24 cellular contexts compared by ENCODE assay signal in genomic region chr3:149965278-149965677, GRCh38. TPM values are rescaled to one million over a fixed set of nuclear protein-coding genes. Genes with fewer than 3 reads are reported as not detected.
DNase-seq lines count a peak whose midpoint lies in the region; ATAC-seq, FAIRE-seq and TF ChIP-seq lines count a peak whose summit lies in the region.
"Had no signal": no experiment of that assay in that cellular context is flagged by ENCODE, and none has a peak within 500 bp of the region (broad histone marks: within the 10 kb centered on the region; RNA-seq: fewer than 3 reads in every experiment).

No MANE protein-coding gene starts in this region.

- H3K27me3 Mint-ChIP-seq in HFFc6 (ENCODE audit: insufficient read depth), result peaks cover 3% of the 10 kb centered on the region; the same call in 1 of the 2 replicates

- H3K4me3 ChIP-seq in adipocyte (ENCODE audit: low read length) (no peak overlapping the region), mesenchymal stem cell (ENCODE audit: insufficient read depth in 1 of 2, low read depth in 1 of 2, low read length in 2 of 2) (no peak overlapping the region), skeletal muscle satellite cell (ENCODE audit: low read length) (no peak overlapping the region), ovary (no peak overlapping the region), pancreas (no peak overlapping the region)
- H3K4me3 ChIP-seq: coronary artery had no signal

- H2BK15ac ChIP-seq in mesenchymal stem cell (ENCODE audit: low read depth, poor library complexity, severe bottlenecking), result no peak overlapping the region

- no peak overlapping the region for H3K23ac ChIP-seq in mesenchymal stem cell (ENCODE audit: low read length in 2 of 2)

- intact Hi-C loops in ovary (cut with DNase I), result loop anchor here (5.0 to 10.0 kb wide), 3 partner anchors 217 to 257 kb away; no protein-coding TSS in a partner anchor
- intact Hi-C loops in pancreas (cut with DNase I), result loop anchor here (10.0 kb wide), 1 partner anchor 220 kb away; no protein-coding TSS in a partner anchor

- H3K27me3 ChIP-seq in adipocyte (replicated peaks; ENCODE audit: control insufficient read depth, insufficient read depth, low read length), result no peaks in the 10 kb centered on the region
- H3K27me3 ChIP-seq in mesenchymal stem cell (ENCODE audit: control insufficient read depth in 1 of 2, insufficient read depth in 1 of 2, low read length in 2 of 2), result no peaks in the 10 kb centered on the region
- no peaks in the 10 kb centered on the region for H3K27me3 ChIP-seq in skeletal muscle satellite cell (ENCODE audit: control insufficient read depth, insufficient read depth, low read length)
- H3K27me3 ChIP-seq in ovary, result no peaks in the 10 kb centered on the region
- H3K27me3 ChIP-seq in pancreas, result no peaks in the 10 kb centered on the region

- H3K4me2 ChIP-seq in mesenchymal stem cell (ENCODE audit: low read length, poor library complexity, severe bottlenecking), result no peak overlapping the region
- H3K4me2 ChIP-seq in skeletal muscle satellite cell (ENCODE audit: low read length), result peak overlapping the region; percentile 7
- H3K4me2 ChIP-seq: KMS-11 had no signal

- H2AFZ ChIP-seq in mesenchymal stem cell (ENCODE audit: low read depth, low read length), result no peak overlapping the region

- no peak overlapping the region for H4K8ac ChIP-seq in mesenchymal stem cell (ENCODE audit: low read length)

- peaks cover 48% of the 10 kb centered on the region for H3K4me1 ChIP-seq in adipocyte (ENCODE audit: control insufficient read depth, insufficient read depth, low read length)
- no peaks in the 10 kb centered on the region for H3K4me1 ChIP-seq in mesenchymal stem cell (ENCODE audit: control insufficient read depth, insufficient read depth, low read depth, low read length)
- H3K4me1 ChIP-seq in skeletal muscle satellite cell (ENCODE audit: control insufficient read depth, insufficient read depth, low read length), result peaks cover 32% of the 10 kb centered on the region
- peaks cover 5% of the 10 kb centered on the region for H3K4me1 ChIP-seq in ovary (ENCODE audit: insufficient read depth)
- peaks cover 0 to 8% (median 4%) of the 10 kb centered on the region in 3 donors for H3K4me1 ChIP-seq in pancreas

- peaks cover 3% of the 10 kb centered on the region for H3K79me1 ChIP-seq in mesenchymal stem cell (replicated peaks; ENCODE audit: low read length, poor library complexity, severe bottlenecking)

- no peak overlapping the region for H2BK5ac ChIP-seq in mesenchymal stem cell (ENCODE audit: low read depth, low read length, poor library complexity, severe bottlenecking)

- H3K9me3 Mint-ChIP-seq in HFFc6, result no peaks in the 10 kb centered on the region
- H3K9me3 Mint-ChIP-seq: activated naive CD8-positive, alpha-beta T cell treated with anti-CD3 and anti-CD28 coated beads, Interleukin-2, amount 50 U/mL, for 24 hours; CD8-positive, alpha-beta memory T cell; endodermal cell; natural killer cell treated with Interleukin-12 subunit alpha and Interleukin-12 subunit beta and Interleukin-15 and Interleukin-18, amount 100 ng/mL, for 72 hours had no signal

- TF ChIP-seq POLR2A in ovary (IDR thresholded peaks at IDR 0.05), result no peak

- H3K36me3 ChIP-seq in adipocyte (ENCODE audit: control insufficient read depth, insufficient read depth, low read length, severe bottlenecking), result peaks cover 12% of the 10 kb centered on the region
- H3K36me3 ChIP-seq in mesenchymal stem cell (ENCODE audit: control insufficient read depth in 1 of 2, insufficient read depth in 2 of 2, low read depth in 1 of 2, low read length in 2 of 2), result peaks cover 0 to 47% of the 10 kb centered on the region in 2 experiments
- peaks cover 35% of the 10 kb centered on the region for H3K36me3 ChIP-seq in skeletal muscle satellite cell (ENCODE audit: insufficient read depth, low read length)
- H3K36me3 ChIP-seq in ovary, result no peaks in the 10 kb centered on the region
- no peaks in the 10 kb centered on the region for H3K36me3 ChIP-seq in pancreas

- H3K18ac ChIP-seq in mesenchymal stem cell (ENCODE audit: low read depth in 1 of 2, low read length in 2 of 2), result no peak overlapping the region

- H3K27ac Mint-ChIP-seq in HFFc6, result peak overlapping the region; percentile 62
- H3K27ac Mint-ChIP-seq: activated naive CD8-positive, alpha-beta T cell treated with anti-CD3 and anti-CD28 coated beads, Interleukin-2, amount 50 U/mL, for 24 hours; CD8-positive, alpha-beta memory T cell; endodermal cell; natural killer cell treated with Interleukin-12 subunit alpha and Interleukin-12 subunit beta and Interleukin-15 and Interleukin-18, amount 100 ng/mL, for 72 hours; T-helper 17 cell had no signal

- H3K14ac ChIP-seq in mesenchymal stem cell (ENCODE audit: low read length in 2 of 2), result no peak overlapping the region

- no peak overlapping the region for H3K4ac ChIP-seq in mesenchymal stem cell (ENCODE audit: low read depth in 1 of 2, low read length in 2 of 2)

- H2BK120ac ChIP-seq in mesenchymal stem cell (ENCODE audit: low read depth, low read length), result no peak overlapping the region

- peak overlapping the region; percentile 41; the same call in 1 of the 2 replicates for H3K4me3 Mint-ChIP-seq in HFFc6
- H3K4me3 Mint-ChIP-seq: activated naive CD8-positive, alpha-beta T cell treated with anti-CD3 and anti-CD28 coated beads, Interleukin-2, amount 50 U/mL, for 24 hours; CD8-positive, alpha-beta memory T cell; endodermal cell; natural killer cell treated with Interleukin-12 subunit alpha and Interleukin-12 subunit beta and Interleukin-15 and Interleukin-18, amount 100 ng/mL, for 72 hours; T-helper 17 cell had no signal

- peaks cover 65% of the 10 kb centered on the region for H3K4me1 Mint-ChIP-seq in HFFc6 (ENCODE audit: low read depth)

- H3K27ac ChIP-seq in mesenchymal stem cell (ENCODE audit: low read length, poor library complexity, severe bottlenecking), result no peak overlapping the region
- no peak overlapping the region for H3K27ac ChIP-seq in ovary
- no peak overlapping the region for H3K27ac ChIP-seq in pancreas
- H3K27ac ChIP-seq: coronary artery, KMS-11 had no signal

- H2AK5ac ChIP-seq in mesenchymal stem cell (ENCODE audit: low read length, severe bottlenecking), result no peak overlapping the region

- no peak for ATAC-seq in activated CD4-positive, CD25-positive, alpha-beta regulatory T cell treated with anti-CD3 and anti-CD28 coated beads, Interleukin-2, amount 50 U/mL, for 24 hours
- ATAC-seq in GM21576 (IDR thresholded peaks at IDR 0.05; ENCODE audit: unreplicated experiment) (no peak), pancreas (no peak)
- ATAC-seq: activated naive CD8-positive, alpha-beta T cell treated with anti-CD3 and anti-CD28 coated beads, Interleukin-2, amount 50 U/mL, for 24 hours; natural killer cell treated with Interleukin-12 subunit alpha and Interleukin-12 subunit beta and Interleukin-15 and Interleukin-18, amount 100 ng/mL, for 72 hours; stimulated activated naive CD8-positive, alpha-beta T cell treated with anti-CD3 and anti-CD28 coated beads, Interleukin-15, Interleukin-2, amounts not matched to agents 100 U/mL and 50 U/mL, for 24 hours; T-helper 17 cell had no signal

- no peak for TF ChIP-seq CTCF in HFFc6 (IDR thresholded peaks at IDR 0.05)
- no peak for TF ChIP-seq CTCF in ovary (IDR thresholded peaks at IDR 0.05)
- no peak for TF ChIP-seq CTCF in pancreas (IDR thresholded peaks at IDR 0.05)

- H3K9me3 ChIP-seq in adipocyte (ENCODE audit: control insufficient read depth, low read length) (no peaks in the 10 kb centered on the region), mesenchymal stem cell (ENCODE audit: control insufficient read depth, low read length) (no peaks in the 10 kb centered on the region), skeletal muscle satellite cell (replicated peaks; ENCODE audit: low read length) (no peaks in the 10 kb centered on the region), ovary (no peaks in the 10 kb centered on the region), pancreas (no peaks in the 10 kb centered on the region)

- FAIRE-seq in pancreas (lab: Jason Lieb, UNC), result no peak
- FAIRE-seq: RCC 7860 had no signal

- no peak overlapping the region for H2BK12ac ChIP-seq in mesenchymal stem cell (ENCODE audit: low read length in 2 of 2)

- DNase-seq in HFFc6 (no peak), adipocyte (ENCODE audit: low read depth) (peak; percentile 69), mesenchymal stem cell (peak; percentile 38), ovary (no peak), pancreas (no peak)
- DNase-seq: activated CD4-positive, alpha-beta T cell treated with anti-CD3 and anti-CD28 coated beads, Interleukin-2, amount 50 U/mL, for 4 hours; activated effector memory CD4-positive, alpha-beta T cell treated with Interleukin-2 at 50 U/mL for 16 hours; activated naive CD8-positive, alpha-beta T cell treated with anti-CD3 and anti-CD28 coated beads, Interleukin-2, amount 50 U/mL, for 24 hours; CD8-positive, alpha-beta memory T cell; DMS53; endodermal cell; MV-4-11; NCI-H187 treated with DMSO at 0.1 percent for 48 hours; NCI-H345; stimulated activated CD4-positive, alpha-beta T cell treated with anti-CD3 and anti-CD28 coated beads, Interleukin-4, amount 100 ng/mL, for 1 hour; stimulated activated naive CD8-positive, alpha-beta T cell treated with anti-CD3 and anti-CD28 coated beads, Interleukin-15, Interleukin-2, amounts not matched to agents 100 U/mL and 50 U/mL, for 24 hours; T-helper 17 cell had no signal

- H3K9ac ChIP-seq in adipocyte (ENCODE audit: low read length) (no peak overlapping the region), mesenchymal stem cell (ENCODE audit: low read length) (peak overlapping the region; percentile 42), skeletal muscle satellite cell (ENCODE audit: low read depth, low read length) (no peak overlapping the region)
- H3K9ac ChIP-seq: KMS-11 had no signal

- H3K36me3 Mint-ChIP-seq in HFFc6 (ENCODE audit: low read depth), result peaks cover 59% of the 10 kb centered on the region

- TF ChIP-seq EP300 in ovary (IDR thresholded peaks at IDR 0.05), result no peak

- H4K91ac ChIP-seq in mesenchymal stem cell (ENCODE audit: low read length), result no peak overlapping the region

RNA-seq across cellular contexts. Expression of gene PFN2, which starts 5.4 kb away (rescaled TPM):
- total RNA-seq in HFFc6 (2021; fragmentation: NEBNext Ultra II Directional; extraction: Animal tissue kit (Norgen Biotek cat#: 25700)), result 100 to 1,000 TPM; 369 to 470 (median 454) TPM
- polyA plus RNA-seq in mesenchymal stem cell (2013, experiment 1 of 2), result 155 TPM
- polyA plus RNA-seq in mesenchymal stem cell (2013, experiment 2 of 2), result 176 TPM
- 198 and 201 TPM in 2 replicates for total RNA-seq in skeletal muscle satellite cell (2012; rRNA removed)
- total RNA-seq in ovary (100 to 1,000 TPM in 1 of 7 donors, 10 to 100 TPM in 6; 48.3 to 113 (median 88.9) TPM), pancreas (10 to 100 TPM; 31.8 to 39.9 (median 33.5) TPM)
- polyA plus RNA-seq in ovary (100 to 1,000 TPM in 1 of 2 donors, 10 to 100 TPM in 1; 83.2 to 175 TPM), pancreas (100 to 1,000 TPM in 1 of 2 donors, 10 to 100 TPM in 1; 32.2 to 109 TPM)

Comparison
In these comparisons a context has a peak if more than half of its experiments do, and no peak if none do; other contexts are left out.
1. DNase-seq: peak in adipocyte (single experiment) and mesenchymal stem cell (single experiment); none in HFFc6 (single experiment), ovary (0 of 5) and pancreas (0 of 6).